In the genomic region with DNA sequence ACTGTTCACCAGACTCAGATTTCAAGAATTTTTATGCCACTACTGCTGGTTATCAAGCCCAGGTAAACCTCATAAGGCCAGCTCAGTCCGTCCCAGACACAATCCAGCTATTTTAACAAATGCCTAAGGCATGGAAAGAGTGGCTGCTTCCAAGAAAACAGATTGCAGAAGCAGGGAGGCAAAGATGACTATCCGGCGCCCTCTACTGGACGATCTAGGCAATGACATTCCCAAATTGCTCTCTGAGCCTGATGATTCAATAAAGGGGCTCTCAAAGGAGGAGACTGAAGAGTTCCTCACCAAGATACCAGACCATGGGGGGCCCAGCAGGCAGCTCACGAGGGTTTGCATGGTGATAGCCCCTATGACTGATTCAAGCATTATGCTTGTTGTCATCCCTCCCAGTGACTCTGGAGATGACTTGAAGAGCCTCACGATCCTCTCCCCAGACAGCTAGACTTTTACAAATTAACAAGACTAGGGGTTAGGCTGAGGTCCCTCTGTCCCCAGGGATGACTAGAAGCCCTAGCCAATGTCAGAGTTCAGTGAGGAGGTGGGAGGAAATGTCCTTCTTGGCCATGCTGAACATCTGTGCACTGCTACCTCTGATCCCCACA, we compare ENCODE assay signal across 8 cellular contexts.
DNase-seq lines count a peak whose midpoint lies in the region; ATAC-seq, FAIRE-seq and TF ChIP-seq lines count a peak whose summit lies in the region.

No MANE protein-coding gene starts in this region.

- in situ Hi-C loops in brain microvascular endothelial cell (cut with HindIII; ENCODE audit: low pct_ligation_motif_present, low sequenced_read_pairs): no loop called here

- ATAC-seq in HG03342 (IDR thresholded peaks at IDR 0.05; ENCODE audit: unreplicated experiment): peak; percentile 63

- TF ChIP-seq CTCF in brain microvascular endothelial cell (IDR thresholded peaks at IDR 0.05; ENCODE audit: low read depth, low read length, missing control alignments): peak; percentile 92

- no peaks in the 10 kb centered on the region for H3K36me3 ChIP-seq in brain microvascular endothelial cell (replicated peaks)

- no peaks in the 10 kb centered on the region for H3K27me3 ChIP-seq in brain microvascular endothelial cell (replicated peaks)

- H3K27ac ChIP-seq in brain microvascular endothelial cell: no peak overlapping the region

- FAIRE-seq in RCC 7860 (lab: Jason Lieb, UNC): no peak

- peak; percentile 20 for DNase-seq in SKM-1 treated with dmso at 0.1 percent for 144 hours (lab: John Stamatoyannopoulos, UW; ENCODE audit: unreplicated experiment)
- DNase-seq in SKM-1 (lab: John Stamatoyannopoulos, UW; ENCODE audit: unreplicated experiment): no peak
- DNase-seq in RCC 7860 (ENCODE audit: low spot score): peak; percentile 29
- peak; percentile 56 for DNase-seq in brain microvascular endothelial cell
- DNase-seq in iPS-NIHi7 (ENCODE audit: extremely low spot score): peak; percentile 78
- DNase-seq in stimulated activated CD4-positive, alpha-beta T cell treated with anti-CD3 and anti-CD28 coated beads, Interleukin-15, amount 100 ng/mL, for 48 hours (ENCODE audit: low read depth in 2 of 2): peak; percentile 17 to 19
- no peak for DNase-seq in NCI-H774 (lab: John Stamatoyannopoulos, UW)

- H3K4me3 ChIP-seq in brain microvascular endothelial cell (ENCODE audit: low read depth, low read length): no peak overlapping the region

Comparison
In these comparisons a context has a peak if more than half of its experiments do, and no peak if none do; other contexts are left out.
1. DNase-seq: peak in SKM-1 treated with dmso at 0.1 percent for 144 hours (single experiment), RCC 7860 (single experiment), brain microvascular endothelial cell (single experiment), iPS-NIHi7 (single experiment) and stimulated activated CD4-positive, alpha-beta T cell treated with anti-CD3 and anti-CD28 coated beads, Interleukin-15, amount 100 ng/mL, for 48 hours (2 of 2); none in SKM-1 (single experiment) and NCI-H774 (single experiment).